30 cellular contexts compared by ENCODE assay signal in the genomic region with DNA sequence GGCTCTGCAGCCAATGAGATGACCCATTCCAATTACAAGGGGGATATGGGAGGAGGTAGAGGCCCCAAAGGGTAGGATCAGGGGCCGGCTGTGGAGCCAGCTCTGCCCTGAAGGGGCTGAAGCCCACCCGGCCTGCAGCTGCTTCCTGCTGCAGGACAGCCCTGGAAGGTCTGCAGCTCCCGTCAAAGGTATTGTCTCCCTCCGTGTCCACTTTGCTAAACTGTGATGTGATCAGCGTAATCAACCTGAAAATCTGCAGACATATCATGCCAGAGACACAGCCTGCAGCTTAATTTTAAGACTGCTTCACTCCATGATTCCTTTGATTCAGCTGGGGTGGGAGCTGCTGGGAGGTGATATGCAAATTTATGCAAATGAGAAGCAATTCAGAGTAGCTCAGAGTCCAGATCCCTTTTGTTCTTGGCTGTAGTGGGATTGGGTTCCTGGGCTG.
DNase-seq lines count a peak whose midpoint lies in the region; ATAC-seq, FAIRE-seq and TF ChIP-seq lines count a peak whose summit lies in the region.
"Had no signal": no experiment of that assay in that cellular context is flagged by ENCODE, and none has a peak within 500 bp of the region (broad histone marks: within the 10 kb centered on the region; RNA-seq: fewer than 3 reads in every experiment).

No MANE protein-coding gene starts in this region.

- WGBS in SK-N-SH (ENCODE audit: low lambda C conversion rate), result 29% methylated on average over 5 of the region's 5 CpGs
- no CpG with 5 or more reads among the region's 5 CpGs for WGBS in mesendoderm (ENCODE audit: extremely low coverage, insufficient coverage, low lambda C conversion rate)
- WGBS in testis, 2 donors, result 69 to 86% methylated on average over 5 of the region's 5 CpGs

- H3K27me3 ChIP-seq in SK-N-SH (ENCODE audit: insufficient read depth) (no peaks in the 10 kb centered on the region), mesendoderm (ENCODE audit: insufficient read depth, low read length, poor library complexity) (no peaks in the 10 kb centered on the region), testis (no peaks in the 10 kb centered on the region)
- H3K27me3 ChIP-seq: BLaER1 treated with 17β-estradiol and CSF1 and Interleukin-3, amounts not matched to agents 10 nM and 100 nM; Peyer's patch; upper lobe of left lung had no signal

- no peak overlapping the region for H3K27ac ChIP-seq in SK-N-SH (ENCODE audit: low read depth in 2 of 2, low read length in 1 of 2)
- H3K27ac ChIP-seq in mesendoderm (ENCODE audit: low read depth, low read length), result no peak overlapping the region
- H3K27ac ChIP-seq in testis, result no peak overlapping the region
- H3K27ac ChIP-seq: 22Rv1; BLaER1 treated with 17β-estradiol and CSF1 and Interleukin-3, amounts not matched to agents 10 nM and 100 nM; Peyer's patch; upper lobe of left lung had no signal

- H3K79me1 ChIP-seq in mesendoderm (ENCODE audit: low read length), result no peaks in the 10 kb centered on the region

- no peaks in the 10 kb centered on the region for H3K9me3 ChIP-seq in SK-N-SH
- H3K9me3 ChIP-seq in testis, result no peaks in the 10 kb centered on the region
- H3K9me3 ChIP-seq: BLaER1 treated with 17β-estradiol and CSF1 and Interleukin-3, amounts not matched to agents 10 nM and 100 nM; Peyer's patch; upper lobe of left lung had no signal

- DNase-seq in SK-N-SH (no peak), ecto neural progenitor cell (ENCODE audit: low spot score) (peak; percentile 72), mesendoderm (peak; percentile 75), testis (no peak), NOMO-1 (lab: John Stamatoyannopoulos, UW; ENCODE audit: unreplicated experiment in 2 of 2) (no peak), UCSD-AML1 (lab: John Stamatoyannopoulos, UW; ENCODE audit: unreplicated experiment) (no peak), frontal cortex (ENCODE audit: low spot score in 2 of 2) (no peak)
- DNase-seq: activated CD4-positive, alpha-beta T cell treated with anti-CD3 and anti-CD28 coated beads, Interleukin-2, amount 50 U/mL, for 1 hour; activated CD4-positive, CD25-positive, alpha-beta regulatory T cell; activated gamma-delta T cell; activated naive CD8-positive, alpha-beta T cell treated with anti-CD3 and anti-CD28 coated beads for 36 hours; activated T-cell treated with anti-CD3 and anti-CD28 coated beads, Interleukin-2, amount 50 U/mL, for 24 hours; aorta; DMS53; hypothalamus; MM.1S; NCI-H1105 treated with DMSO at 0.1 percent for 48 hours; NCI-H2029; NCI-H69; occipital lobe; Peyer's patch; SHP77 treated with DMSO at 0.1 percent for 48 hours; stimulated activated CD4-positive, alpha-beta T cell treated with anti-CD3 and anti-CD28 coated beads, Interleukin-4, amount 100 ng/mL, for 24 hours; T-cell; upper lobe of left lung had no signal

- no peak overlapping the region for H2BK15ac ChIP-seq in mesendoderm (replicated peaks; ENCODE audit: low read depth)

- no peak for TF ChIP-seq POLR2A in testis (IDR thresholded peaks at IDR 0.05)

- no peak for TF ChIP-seq EP300 in SK-N-SH (IDR thresholded peaks at IDR 0.05; ENCODE audit: borderline replicate concordance in 1 of 2, low read depth in 1 of 2, low read length in 1 of 2)

- TF ChIP-seq CTCF in SK-N-SH (IDR thresholded peaks at IDR 0.05) (no peak), testis (IDR thresholded peaks at IDR 0.05) (no peak)

- H4K20me1 ChIP-seq in SK-N-SH (ENCODE audit: insufficient read depth), result no peaks in the 10 kb centered on the region
- H4K20me1 ChIP-seq: BLaER1 treated with 17β-estradiol and CSF1 and Interleukin-3, amounts not matched to agents 10 nM and 100 nM had no signal

- no peaks in the 10 kb centered on the region for H3K36me3 ChIP-seq in SK-N-SH (replicated peaks in 1 of 2; ENCODE audit: control insufficient read depth in 1 of 2, insufficient read depth in 2 of 2, low read length in 1 of 2)
- H3K36me3 ChIP-seq in mesendoderm (ENCODE audit: control insufficient read depth, insufficient read depth, low read length), result no peaks in the 10 kb centered on the region
- no peaks in the 10 kb centered on the region for H3K36me3 ChIP-seq in testis (ENCODE audit: low read depth, missing control alignments)
- H3K36me3 ChIP-seq: BLaER1 treated with 17β-estradiol and CSF1 and Interleukin-3, amounts not matched to agents 10 nM and 100 nM; Peyer's patch; upper lobe of left lung had no signal

- no peak overlapping the region for H3K4me2 ChIP-seq in SK-N-SH
- no peak overlapping the region for H3K4me2 ChIP-seq in mesendoderm (ENCODE audit: low read length)
- H3K4me2 ChIP-seq: BLaER1 treated with 17β-estradiol and CSF1 and Interleukin-3, amounts not matched to agents 10 nM and 100 nM had no signal

- H3F3A ChIP-seq in SK-N-SH (replicated peaks; ENCODE audit: insufficient read depth), result no peaks in the 10 kb centered on the region

- H3K79me2 ChIP-seq in SK-N-SH (ENCODE audit: insufficient read depth), result no peaks in the 10 kb centered on the region
- no peaks in the 10 kb centered on the region for H3K79me2 ChIP-seq in mesendoderm (ENCODE audit: control insufficient read depth, insufficient read depth, low read length)

- TF ChIP-seq RAD21 in SK-N-SH (IDR thresholded peaks at IDR 0.05; ENCODE audit: low read length), result no peak

- POLR2A ChIA-PET in SK-N-SH (lab: Yijun Ruan, JAX), result interaction anchor here (1.0 to 1.6 kb wide), 2 partner anchors 18 to 91 kb away, joined by 3 to 5 read pairs; partner anchors contain the start of gene GADD45G

- H2AFZ ChIP-seq in SK-N-SH (ENCODE audit: low read depth), result no peak overlapping the region

- no peak overlapping the region for H2AK5ac ChIP-seq in mesendoderm (ENCODE audit: low read length)

- no peak overlapping the region for H3K23ac ChIP-seq in mesendoderm (ENCODE audit: low read length)

- no peak overlapping the region for H4K5ac ChIP-seq in mesendoderm (ENCODE audit: low read length)

- intact Hi-C loops in testis (cut with DNase I; ENCODE audit: low total_unique reads), result no loop called here

- H3K4me3 ChIP-seq in SK-N-SH (ENCODE audit: low read depth in 2 of 2, low read length in 1 of 2) (no peak overlapping the region), mesendoderm (ENCODE audit: low read length) (no peak overlapping the region), testis (no peak overlapping the region)
- H3K4me3 ChIP-seq: BLaER1 treated with 17β-estradiol and CSF1 and Interleukin-3, amounts not matched to agents 10 nM and 100 nM; Peyer's patch; upper lobe of left lung had no signal

- no peaks in the 10 kb centered on the region for H3K9me2 ChIP-seq in SK-N-SH

- ATAC-seq in SK-N-SH treated with all-trans-retinoic acid at 6 μM for 48 hours, result no peak
- ATAC-seq: HepG2, T-cell had no signal

- peak overlapping the region; percentile 68 for H3K56ac ChIP-seq in mesendoderm (ENCODE audit: low read length)

- no peak for FAIRE-seq in frontal cortex (lab: Jason Lieb, UNC)
- FAIRE-seq: G401.6, HepG2 had no signal

- H2BK5ac ChIP-seq in mesendoderm (ENCODE audit: low read length), result no peak overlapping the region

- H2BK120ac ChIP-seq in mesendoderm (ENCODE audit: low read depth, low read length), result no peak overlapping the region

- no peak overlapping the region for H3K18ac ChIP-seq in mesendoderm (ENCODE audit: low read length)

- CTCF ChIA-PET in SK-N-SH (lab: Yijun Ruan, JAX), result interaction anchor here (0.7 to 1.2 kb wide), 6 partner anchors 16 to 97 kb away, joined by 3 to 4 read pairs (median 3); no protein-coding TSS in a partner anchor

- H4K8ac ChIP-seq in mesendoderm (ENCODE audit: low read depth, low read length), result no peak overlapping the region

- H3K4ac ChIP-seq in mesendoderm (ENCODE audit: low read depth, low read length), result no peak overlapping the region

- H3K9ac ChIP-seq in SK-N-SH (no peak overlapping the region), mesendoderm (ENCODE audit: low read length) (no peak overlapping the region)
- H3K9ac ChIP-seq: BLaER1 treated with 17β-estradiol and CSF1 and Interleukin-3, amounts not matched to agents 10 nM and 100 nM had no signal

- peaks cover 0 to 6% of the 10 kb centered on the region in 2 experiments; a peak in 1 of 4 replicates for H3K4me1 ChIP-seq in SK-N-SH (ENCODE audit: control insufficient read depth in 1 of 2, insufficient read depth in 2 of 2, low read depth in 1 of 2, low read length in 1 of 2)
- peaks cover 4% of the 10 kb centered on the region for H3K4me1 ChIP-seq in mesendoderm (ENCODE audit: control insufficient read depth, low read depth, low read length)
- H3K4me1 ChIP-seq in testis, result no peaks in the 10 kb centered on the region
- H3K4me1 ChIP-seq: Peyer's patch, upper lobe of left lung had no signal

TF ChIP-seq in SK-N-SH, 30 proteins besides CTCF, POLR2A, EP300 and RAD21:
- no peak for TF ChIP-seq POLR2AphosphoS5 (IDR thresholded peaks at IDR 0.05; ENCODE audit: low read depth, low read length)
- TF ChIP-seq RCOR1 (IDR thresholded peaks at IDR 0.05; ENCODE audit: low read length), result 0 out of 2 replicates have a peak, but pooled peaks have one; percentile 14
- TF ChIP-seq MEF2A (IDR thresholded peaks at IDR 0.05; ENCODE audit: borderline replicate concordance, low read depth), result no peak
- TF ChIP-seq GATA2 (CRISPR knock-in tag; IDR thresholded peaks at IDR 0.05), result peak; percentile 62
TF ChIP-seq in SK-N-SH: peak in this region for 2.

TF ChIP-seq in SK-N-SH treated with all-trans-retinoic acid at 6 μM for 48 hours, 23 proteins besides CTCF, POLR2A, EP300 and RAD21:
- TF ChIP-seq TCF4 (CRISPR knock-in tag; IDR thresholded peaks at IDR 0.05; ENCODE audit: borderline replicate concordance) (no peak), CREB5 (CRISPR knock-in tag; IDR thresholded peaks at IDR 0.05; ENCODE audit: low read depth) (no peak), ARNTL (CRISPR knock-in tag; IDR thresholded peaks at IDR 0.05; ENCODE audit: borderline replicate concordance, low read depth) (no peak), SNAI2 (CRISPR knock-in tag; IDR thresholded peaks at IDR 0.05) (no peak), ZNF70 (CRISPR knock-in tag; IDR thresholded peaks at IDR 0.05) (no peak), CSDC2 (CRISPR knock-in tag; IDR thresholded peaks at IDR 0.05) (no peak), TOX (CRISPR knock-in tag; IDR thresholded peaks at IDR 0.05; ENCODE audit: borderline replicate concordance) (no peak)

Comparison
In these comparisons a context has a peak if more than half of its experiments do, and no peak if none do; other contexts are left out.
1. DNase-seq: peak in ecto neural progenitor cell (single experiment) and mesendoderm (single experiment); none in SK-N-SH (single experiment), testis (single experiment), NOMO-1 (0 of 2), UCSD-AML1 (single experiment) and frontal cortex (0 of 2).